Comparison of ENCODE assay signal across 8 cellular contexts in the genomic region with DNA sequence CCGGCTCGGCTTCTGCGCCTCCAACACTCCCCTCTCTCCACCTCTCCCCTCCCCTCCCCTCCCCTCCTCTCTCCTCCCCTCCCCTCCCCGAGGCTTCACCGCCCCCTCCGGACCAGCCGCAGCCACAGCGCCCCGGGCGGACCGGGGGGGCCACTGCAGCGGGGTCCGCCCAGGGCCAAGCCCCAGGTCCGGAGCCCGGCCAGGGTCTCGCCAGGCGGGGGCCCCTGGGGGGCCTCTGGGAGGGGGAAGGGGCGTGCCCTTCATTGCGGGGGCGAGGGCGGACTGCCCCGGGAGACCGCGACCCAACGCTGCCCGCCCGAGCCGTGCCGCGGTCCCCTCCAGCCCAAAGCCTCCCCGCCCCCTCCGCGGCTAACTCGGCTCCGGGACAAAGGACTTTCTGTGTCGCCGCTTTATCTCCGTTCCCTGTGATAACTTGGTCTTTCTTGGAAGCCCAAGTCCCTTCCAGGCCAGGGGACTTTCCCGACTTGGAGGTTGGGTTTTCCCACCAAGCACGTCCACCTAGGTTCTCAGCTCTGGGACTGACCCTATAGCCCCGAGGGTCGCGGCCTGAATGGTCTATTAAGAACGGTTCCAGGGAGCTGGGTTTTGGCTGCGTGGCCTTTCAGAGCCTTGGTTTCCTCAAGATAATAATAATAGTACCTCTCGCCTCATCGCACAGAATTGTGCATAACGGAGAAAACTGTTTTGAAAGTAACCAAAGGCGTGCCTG. TPM values are rescaled to one million over a fixed set of nuclear protein-coding genes. Genes with fewer than 3 reads are reported as not detected.
A peak's percentile ranks its signal among the peaks of the same experiment; 100 is the strongest.
DNase-seq lines count a peak whose midpoint lies in the region; ATAC-seq and TF ChIP-seq lines count a peak whose summit lies in the region.

Gene UBQLN4 (minus strand): TSS at position 29 of the 730 bp plus-strand sequence. CDS start 97 bp downstream, outside the sequence.

- TF ChIP-seq CTCF in GM12874 (IDR thresholded peaks at IDR 0.05; ENCODE audit: insufficient read depth, low read depth, low read length) (peak; percentile 83), WERI-Rb-1 (IDR thresholded peaks at IDR 0.05; ENCODE audit: low read depth, low read length) (peak; percentile 76), breast epithelium (IDR thresholded peaks at IDR 0.05) (no peak), spleen (IDR thresholded peaks at IDR 0.05 in 8 of 11, conservative IDR thresholded peaks at IDR 0.05 in 3 of 11) (peak in 10 of 11 experiments; percentile 21 to 83 (median 66))

- TF ChIP-seq POLR2A in breast epithelium (IDR thresholded peaks at IDR 0.05) (no peak), spleen (IDR thresholded peaks at IDR 0.05) (no peak)

- H3K4me1 ChIP-seq in breast epithelium (no peaks in the 10 kb centered on the region), spleen (peaks cover 14 to 60% (median 30%) of the 10 kb centered on the region in 6 donors)

- H3K27ac ChIP-seq in WERI-Rb-1 (peak within 1 kb of the TSS; percentile 98), breast epithelium (peak within 1 kb of the TSS; percentile 91 to 93), spleen (peak within 1 kb of the TSS; percentile 87 to 96 (median 93))

- H3K4me3 ChIP-seq in WERI-Rb-1 (ENCODE audit: low read depth, low read length) (peak within 1 kb of the TSS; percentile 87), breast epithelium (peak within 1 kb of the TSS; percentile 79 to 90 (median 83)), spleen (peak within 1 kb of the TSS; percentile 82 to 100 (median 94))

- H3K27me3 ChIP-seq in WERI-Rb-1 (ENCODE audit: insufficient read depth, low read depth, severe bottlenecking) = no peaks in the 10 kb centered on the region
- H3K27me3 ChIP-seq in breast epithelium = no peaks in the 10 kb centered on the region
- H3K27me3 ChIP-seq in spleen (replicated peaks in 1 of 7) = no peaks in the 10 kb centered on the region

- DNase-seq in NCI-H2171 (lab: John Stamatoyannopoulos, UW) = peak; percentile 84
- DNase-seq in WERI-Rb-1 = peak; percentile 97
- DNase-seq in breast epithelium (ENCODE audit: low spot score in 2 of 2) = peak; percentile 63 to 79
- peak; percentile 94 for DNase-seq in iPS-NIHi7 (ENCODE audit: extremely low spot score)
- peak; percentile 96 for DNase-seq in spleen
- DNase-seq in kidney glomerular epithelial cell (lab: John Stamatoyannopoulos, UW) = no peak

- intact Hi-C loops in breast epithelium (cut with DNase I; ENCODE audit: low total_unique reads) (no loop called here), spleen (cut with DNase I; ENCODE audit: low total_unique reads) (no loop called here)

- no peaks in the 10 kb centered on the region for H3K9me3 ChIP-seq in WERI-Rb-1 (ENCODE audit: severe bottlenecking)
- H3K9me3 ChIP-seq in breast epithelium = no peaks in the 10 kb centered on the region
- H3K9me3 ChIP-seq in spleen = no peaks in the 10 kb centered on the region

- WGBS in spleen, 5 donors = 0 to 1% (median 1%) methylated on average over 18 to 42 of the region's 49 CpGs

- peak; percentile 57 for ATAC-seq in HG02943 (IDR thresholded peaks at IDR 0.05; ENCODE audit: low read depth, unreplicated experiment)

- H3K36me3 ChIP-seq in WERI-Rb-1 = peaks cover 59% of the 10 kb centered on the region
- no peaks in the 10 kb centered on the region for H3K36me3 ChIP-seq in breast epithelium
- peaks cover 0 to 54% (median 15%) of the 10 kb centered on the region in 6 donors for H3K36me3 ChIP-seq in spleen

RNA-seq across cellular contexts. Expression of gene UBQLN4, which starts in this region (rescaled TPM):
- total RNA-seq in breast epithelium = 10 to 100 TPM; 22.1 to 27.1 (median 23.3) TPM
- total RNA-seq in spleen = 10 to 100 TPM; 15.7 to 26.4 (median 21.2) TPM
- polyA plus RNA-seq in spleen = 10 to 100 TPM; 11.2 to 18.0 (median 12.2) TPM

Comparison
In these comparisons a context has a peak if more than half of its experiments do, and no peak if none do; other contexts are left out.
1. CTCF ChIP-seq: peak in GM12874 (single experiment), WERI-Rb-1 (single experiment) and spleen (10 of 11); none in breast epithelium (0 of 3).
2. Peak in every context shown above with its lines, with median percentiles within 50 percentile points of each other: H3K27ac ChIP-seq and H3K4me3 ChIP-seq.